In the genomic region with DNA sequence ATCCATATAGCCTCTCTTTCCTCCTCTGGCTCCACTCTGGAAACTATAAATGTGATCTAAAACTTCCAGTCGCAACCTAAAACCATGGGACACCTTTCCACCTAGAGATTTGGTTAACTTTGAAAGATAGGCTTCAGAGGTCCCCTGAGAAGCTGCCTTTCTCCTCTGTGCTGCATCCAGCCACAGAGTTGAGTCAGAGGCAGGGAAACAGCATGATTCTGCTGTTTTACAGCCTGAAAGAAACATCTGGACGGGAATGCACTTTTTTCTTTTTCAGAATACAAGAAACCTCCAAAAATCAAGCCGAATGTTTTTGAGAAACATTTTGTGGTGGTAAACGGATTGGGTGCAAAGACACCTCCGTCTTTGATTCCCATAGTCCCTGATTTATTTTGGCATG, we compare ENCODE assay signal across 20 cellular contexts. TPM values are rescaled to one million over a fixed set of nuclear protein-coding genes. Genes with fewer than 3 reads are reported as not detected.
DNase-seq lines count a peak whose midpoint lies in the region; ATAC-seq and TF ChIP-seq lines count a peak whose summit lies in the region.
"Had no signal": no experiment of that assay in that cellular context is flagged by ENCODE, and none has a peak within 500 bp of the region (broad histone marks: within the 10 kb centered on the region; RNA-seq: fewer than 3 reads in every experiment).

No MANE protein-coding gene starts in this region.

- H4K91ac ChIP-seq in trophoblast cell (ENCODE audit: low read depth, low read length), result no peak overlapping the region

- no CpG with 5 or more reads among the region's 5 CpGs for whole genome bisulfite sequencing in trophoblast cell (ENCODE audit: extremely low coverage, insufficient coverage, insufficient read length)

- no peak overlapping the region for H4K12ac ChIP-seq in trophoblast cell (ENCODE audit: low read depth, low read length)

- no peaks in the 10 kb centered on the region for H3K27me3 ChIP-seq in trophoblast cell (ENCODE audit: insufficient read depth, low read length)
- H3K27me3 ChIP-seq: heart left ventricle, SJCRH30 had no signal

- H3K9ac ChIP-seq in trophoblast cell (ENCODE audit: low read length), result no peak overlapping the region

- H3K4ac ChIP-seq in trophoblast cell (ENCODE audit: low read depth, low read length), result no peak overlapping the region

- H3K4me2 ChIP-seq in trophoblast cell (ENCODE audit: low read length), result no peak overlapping the region

- in situ Hi-C loops in astrocyte of the spinal cord (cut with HindIII; ENCODE audit: low sequenced_read_pairs), result no loop called here

- H2BK5ac ChIP-seq in trophoblast cell (ENCODE audit: low read depth, low read length, poor library complexity), result no peak overlapping the region

- peaks cover 13 to 19% of the 10 kb centered on the region in 2 experiments for H3K4me1 ChIP-seq in trophoblast cell (ENCODE audit: control insufficient read depth in 1 of 2, insufficient read depth in 2 of 2, low read length in 2 of 2)
- H3K4me1 ChIP-seq: SJCRH30 had no signal

- H3K4me3 ChIP-seq in astrocyte of the spinal cord (ENCODE audit: low read depth, low read length) (no peak overlapping the region), trophoblast cell (ENCODE audit: low read depth, low read length) (no peak overlapping the region)
- H3K4me3 ChIP-seq: GM12878, heart left ventricle, SJCRH30 had no signal

- no peaks in the 10 kb centered on the region for H3K79me2 ChIP-seq in trophoblast cell (ENCODE audit: control insufficient read depth, insufficient read depth, low read length, poor library complexity)

- H2AK5ac ChIP-seq in trophoblast cell (ENCODE audit: low read length), result no peak overlapping the region

- peak overlapping the region; percentile 31 for H2BK120ac ChIP-seq in trophoblast cell (ENCODE audit: insufficient read depth, low read length, poor library complexity)

- no peak overlapping the region for H2BK12ac ChIP-seq in trophoblast cell (ENCODE audit: low read length)

- peak; percentile 75 for ATAC-seq in Right ventricle myocardium inferior
- ATAC-seq: activated T-helper 17 cell treated with anti-CD3 and anti-CD28 coated beads, Interleukin-2, amount 50 U/mL, for 72 hours; GM12878; stimulated activated naive CD8-positive, alpha-beta T cell treated with anti-CD3 and anti-CD28 coated beads, Interleukin-15, amount 100 ng/mL, for 72 hours had no signal

- no peak overlapping the region for H3K27ac ChIP-seq in trophoblast cell (ENCODE audit: low read depth, low read length)
- H3K27ac ChIP-seq: SJCRH30 had no signal

- intact Hi-C loops in Right ventricle myocardium inferior (cut with DNase I) (no loop called here), posterior cingulate gyrus (cut with DNase I) (no loop called here)

- DNase-seq in GM03348 (ENCODE audit: low spot score) (peak; percentile 65), astrocyte of the spinal cord (ENCODE audit: low read depth, low spot score) (peak; percentile 57), Right ventricle myocardium inferior (ENCODE audit: missing footprints) (no peak), trophoblast cell (no peak), activated gamma-delta T cell (lab: John Stamatoyannopoulos, UW) (no peak), anterior cingulate cortex (lab: John Stamatoyannopoulos, UW) (no peak), posterior cingulate gyrus (no peak)
- no peak for DNase-seq in activated CD4-positive, alpha-beta T cell treated with anti-CD3 and anti-CD28 coated beads, Interleukin-2, amount 50 U/mL, for 1 hour
- DNase-seq: activated CD4-positive, CD25-positive, alpha-beta regulatory T cell; amniotic stem cell; Calu3; cortex of kidney; heart left ventricle; NCI-H146; NCI-H446 treated with DMSO at 0.1 percent for 48 hours; SJCRH30; stimulated activated naive CD8-positive, alpha-beta T cell treated with anti-CD3 and anti-CD28 coated beads, Interleukin-15, amount 100 ng/mL, for 72 hours had no signal

- no peak overlapping the region for H3K18ac ChIP-seq in trophoblast cell (ENCODE audit: low read length)

- no peaks in the 10 kb centered on the region for H3K36me3 ChIP-seq in trophoblast cell (ENCODE audit: control insufficient read depth in 1 of 2, insufficient read depth in 2 of 2, low read length in 2 of 2)
- H3K36me3 ChIP-seq: heart left ventricle, SJCRH30 had no signal

- H4K8ac ChIP-seq in trophoblast cell (ENCODE audit: low read depth, low read length), result no peak overlapping the region

- peaks cover 26% of the 10 kb centered on the region for H3K79me1 ChIP-seq in trophoblast cell (ENCODE audit: low read length)

- no peak overlapping the region for H2AFZ ChIP-seq in trophoblast cell (ENCODE audit: insufficient read depth, low read length, poor library complexity)

- H3K23ac ChIP-seq in trophoblast cell (ENCODE audit: low read length), result no peak overlapping the region

- no peak for TF ChIP-seq CTCF in astrocyte of the spinal cord (IDR thresholded peaks at IDR 0.05; ENCODE audit: low read depth, low read length)

- no peaks in the 10 kb centered on the region for H3K9me3 ChIP-seq in trophoblast cell (ENCODE audit: insufficient read depth, low read depth, low read length)

- H3K14ac ChIP-seq in trophoblast cell (ENCODE audit: low read length), result no peak overlapping the region

RNA-seq across cellular contexts. Expression of gene SLC4A3, which starts 31.0 kb away (rescaled TPM):
- 445 TPM for total RNA-seq in Right ventricle myocardium inferior
- polyA plus RNA-seq in trophoblast cell (2013), result 8.9 and 9.4 TPM in 2 replicates
- total RNA-seq: activated T-helper 17 cell treated with anti-CD3 and anti-CD28 coated beads, Interleukin-2, amount 50 U/mL, for 72 hours; GM12878; T-helper 2 cell treated with Interferon-gamma antibody and Interleukin-4, amounts not matched to agents 100 ng/mL and 5 ng/mL, for 36 hours had no signal

Comparison
In these comparisons a context has a peak if more than half of its experiments do, and no peak if none do; other contexts are left out.
1. DNase-seq: peak in GM03348 (single experiment) and astrocyte of the spinal cord (single experiment); none in Right ventricle myocardium inferior (single experiment), trophoblast cell (0 of 2), activated gamma-delta T cell (single experiment), anterior cingulate cortex (0 of 58), activated CD4-positive, alpha-beta T cell treated with anti-CD3 and anti-CD28 coated beads, Interleukin-2, amount 50 U/mL, for 1 hour (single experiment) and posterior cingulate gyrus (0 of 10).